In genomic region chr14:20489093-20489994, GRCh38 we compare ENCODE assay signal across 11 cellular contexts. TPM values are rescaled to one million over a fixed set of nuclear protein-coding genes. Genes with fewer than 3 reads are reported as not detected.
DNase-seq lines count a peak whose midpoint lies in the region; ATAC-seq and TF ChIP-seq lines count a peak whose summit lies in the region.
"Had no signal": no experiment of that assay in that cellular context is flagged by ENCODE, and none has a peak within 500 bp of the region (broad histone marks: within the 10 kb centered on the region; RNA-seq: fewer than 3 reads in every experiment).

No MANE protein-coding gene starts in this region.

- no peak overlapping the region for H3K27ac Mint-ChIP-seq in osteocyte (ENCODE audit: unreplicated experiment)

- intact Hi-C loops in PC-9 (cut with micrococcal nuclease; ENCODE audit: unreplicated experiment): no loop called here
- intact Hi-C loops in right cardiac atrium (cut with DNase I): no loop called here

- H3K36me3 Mint-ChIP-seq in osteocyte (ENCODE audit: unreplicated experiment): no peaks in the 10 kb centered on the region

- H3K4me3 Mint-ChIP-seq in osteocyte (ENCODE audit: unreplicated experiment): no peak overlapping the region

- H3F3A ChIP-seq in PC-9 (ENCODE audit: insufficient read depth, low read depth): peaks cover under 1% of the 10 kb centered on the region; the same call in 1 of the 2 replicates

- H4K20me1 ChIP-seq in DND-41 (ENCODE audit: insufficient read depth, low read length): no peaks in the 10 kb centered on the region
- H4K20me1 ChIP-seq in PC-9 (ENCODE audit: insufficient read depth): no peaks in the 10 kb centered on the region

- H3K27ac ChIP-seq in DND-41 (ENCODE audit: low read length): no peak overlapping the region
- no peak overlapping the region for H3K27ac ChIP-seq in PC-9
- H3K27ac ChIP-seq in right cardiac atrium (ENCODE audit: low read length): peak overlapping the region; percentile 64
- H3K27ac ChIP-seq in effector memory CD4-positive, alpha-beta T cell (ENCODE audit: insufficient read depth, low read length, poor library complexity, severe bottlenecking): no peak overlapping the region

- H3K9ac ChIP-seq in DND-41 (ENCODE audit: low read depth, low read length): no peak overlapping the region

- no peaks in the 10 kb centered on the region for H3K36me3 ChIP-seq in DND-41 (ENCODE audit: insufficient read depth, low read length)
- no peaks in the 10 kb centered on the region for H3K36me3 ChIP-seq in PC-9 (ENCODE audit: low read depth)
- H3K36me3 ChIP-seq in effector memory CD4-positive, alpha-beta T cell (ENCODE audit: control insufficient read depth, insufficient read depth, low read length): no peaks in the 10 kb centered on the region

- peaks cover 42% of the 10 kb centered on the region for H3K27me3 Mint-ChIP-seq in osteocyte (ENCODE audit: unreplicated experiment)

- TF ChIP-seq CTCF in DND-41 (IDR thresholded peaks at IDR 0.05; ENCODE audit: borderline replicate concordance, extremely low read depth, low read length, poor library complexity, severe bottlenecking) (no peak), PC-9 (conservative IDR thresholded peaks at IDR 0.05) (no peak), osteocyte (IDR thresholded peaks at IDR 0.05) (no peak)

- H3K4me1 ChIP-seq in DND-41 (ENCODE audit: insufficient read depth, low read length) (peaks cover 11% of the 10 kb centered on the region), PC-9 (replicated peaks; ENCODE audit: insufficient read depth) (peaks cover 12% of the 10 kb centered on the region), right cardiac atrium (ENCODE audit: control insufficient read depth, insufficient read depth, low read length) (peaks cover 2% of the 10 kb centered on the region)
- H3K4me1 ChIP-seq in effector memory CD4-positive, alpha-beta T cell (ENCODE audit: control insufficient read depth, insufficient read depth, low read length, poor library complexity, severe bottlenecking): peaks cover 34% of the 10 kb centered on the region

- H3K79me2 ChIP-seq in DND-41 (ENCODE audit: insufficient read depth, low read length) (no peaks in the 10 kb centered on the region), PC-9 (ENCODE audit: low read depth) (no peaks in the 10 kb centered on the region)

- H3K4me2 ChIP-seq in DND-41 (ENCODE audit: insufficient read depth, low read length) (no peak overlapping the region), PC-9 (peak overlapping the region; percentile 40; the same call in 1 of the 2 replicates)

- peak; percentile 40; the same call in 2 of the 3 replicates for ATAC-seq in DND-41 (ENCODE audit: insufficient read depth, low read depth)
- ATAC-seq in GM21529 (IDR thresholded peaks at IDR 0.05; ENCODE audit: unreplicated experiment): peak; percentile 48
- peak; percentile 43 to 82 for ATAC-seq in right cardiac atrium

- DNase-seq in DND-41: no peak
- DNase-seq in PC-9: peak; percentile 11 to 45
- no peak for DNase-seq in right cardiac atrium
- no peak for DNase-seq in osteocyte (ENCODE audit: extremely low spot score, unreplicated experiment)
- DNase-seq in effector memory CD4-positive, alpha-beta T cell: no peak
- no peak for DNase-seq in stimulated activated CD4-positive, alpha-beta T cell treated with anti-CD3 and anti-CD28 coated beads, Interleukin-15, amount 100 ng/mL, for 24 hours
- DNase-seq in cerebellar nuclear complex (lab: John Stamatoyannopoulos, UW): no peak
- DNase-seq: activated CD8-positive, alpha-beta memory T cell treated with anti-CD3 and anti-CD28 coated beads, Interleukin-2, amount 50 U/mL, for 4 hours; substantia nigra had no signal

- BruUV-seq in PC-9 (replicated peaks; lab: Mats Ljungman, UMichigan): no TSS peak

- no peaks in the 10 kb centered on the region for H3K9me2 ChIP-seq in PC-9 (ENCODE audit: insufficient read depth)

- H3K4me3 ChIP-seq in DND-41 (ENCODE audit: low read depth in 1 of 2, low read length in 2 of 2) (no peak overlapping the region), PC-9 (no peak overlapping the region), right cardiac atrium (ENCODE audit: low read length) (no peak overlapping the region)
- H3K4me3 ChIP-seq in effector memory CD4-positive, alpha-beta T cell (ENCODE audit: insufficient read depth, low read depth, low read length, poor library complexity, severe bottlenecking): no peak overlapping the region

- POLR2A ChIA-PET in PC-9 (lab: Charles Lee; ENCODE audit: unreplicated experiment): no interaction called here

- H3K27me3 ChIP-seq in DND-41 (ENCODE audit: insufficient read depth, low read length, poor library complexity) (no peaks in the 10 kb centered on the region), PC-9 (ENCODE audit: insufficient read depth, low read depth) (no peaks in the 10 kb centered on the region), right cardiac atrium (ENCODE audit: control insufficient read depth, insufficient read depth) (no peaks in the 10 kb centered on the region)
- H3K27me3 ChIP-seq in effector memory CD4-positive, alpha-beta T cell (replicated peaks; ENCODE audit: control insufficient read depth, insufficient read depth, low read length, poor library complexity, severe bottlenecking): no peaks in the 10 kb centered on the region

- H3K4me1 Mint-ChIP-seq in osteocyte (ENCODE audit: unreplicated experiment): peaks cover 4% of the 10 kb centered on the region

- CTCF ChIA-PET in PC-9 (lab: Charles Lee): no interaction called here

- no peaks in the 10 kb centered on the region for H3K9me3 ChIP-seq in DND-41 (ENCODE audit: insufficient read depth, low read length, severe bottlenecking)
- no peaks in the 10 kb centered on the region for H3K9me3 ChIP-seq in PC-9 (ENCODE audit: insufficient read depth, low read depth)
- no peaks in the 10 kb centered on the region for H3K9me3 ChIP-seq in right cardiac atrium (ENCODE audit: control insufficient read depth, low read length)
- H3K9me3 ChIP-seq in effector memory CD4-positive, alpha-beta T cell (ENCODE audit: control insufficient read depth, low read length): no peaks in the 10 kb centered on the region

- no peaks in the 10 kb centered on the region for H3K9me3 Mint-ChIP-seq in osteocyte (ENCODE audit: unreplicated experiment)

- H2AFZ ChIP-seq in DND-41 (ENCODE audit: low read depth, low read length) (no peak overlapping the region), PC-9 (no peak overlapping the region)

- WGBS in right cardiac atrium: 51% methylated on average over 6 of the region's 6 CpGs

RNA-seq across cellular contexts. Expression of gene RNASE10, which starts 16.0 kb away (rescaled TPM):
- total RNA-seq in PC-9 (2021) (0.68 TPM in 1 of 2 replicates, not detected in the other), right cardiac atrium (under 1 TPM in 3 of 4 donors, not detected in 1; 0.21 to 0.31 (median 0.26) TPM), osteocyte (0.40 and 1.1 TPM in 2 replicates)
- polyA plus RNA-seq in right cardiac atrium: not detected
- total RNA-seq: lower leg skin had no signal

RNA-seq across cellular contexts. Expression of gene PNP, which starts 20.1 kb away (rescaled TPM):
- total RNA-seq in PC-9 (2021) (23.5 and 26.9 TPM in 2 replicates), right cardiac atrium (10 to 100 TPM in 1 of 4 donors, 1 to 10 TPM in 3; 6.2 to 17.2 (median 7.2) TPM), osteocyte (16.0 and 17.0 TPM in 2 replicates)
- 8.6 TPM for polyA plus RNA-seq in right cardiac atrium

RNA-seq across cellular contexts. Expression of gene PIP4P1, which starts 28.1 kb away (rescaled TPM):
- total RNA-seq in PC-9 (2021): 20.1 and 22.2 TPM in 2 replicates
- total RNA-seq in right cardiac atrium: 10 to 100 TPM; 16.2 to 23.7 (median 23.4) TPM
- 21.0 TPM for polyA plus RNA-seq in right cardiac atrium
- 34.9 and 36.8 TPM in 2 replicates for total RNA-seq in osteocyte

RNA-seq across cellular contexts. Expression of gene APEX1, which starts 34.3 kb away (rescaled TPM):
- 107 and 113 TPM in 2 replicates for total RNA-seq in PC-9 (2021)
- total RNA-seq in right cardiac atrium: 10 to 100 TPM; 71.5 to 95.2 (median 90.3) TPM
- polyA plus RNA-seq in right cardiac atrium: 75.8 TPM
- 232 and 241 TPM in 2 replicates for total RNA-seq in osteocyte

RNA-seq across cellular contexts. Expression of gene OSGEP, which starts 34.7 kb away (rescaled TPM):
- total RNA-seq in PC-9 (2021): 17.2 and 20.6 TPM in 2 replicates
- total RNA-seq in right cardiac atrium: 10 to 100 TPM; 17.6 to 21.9 (median 19.5) TPM
- polyA plus RNA-seq in right cardiac atrium: 18.1 TPM
- total RNA-seq in osteocyte: 35.7 and 37.1 TPM in 2 replicates

Comparison
In these comparisons a context has a peak if more than half of its experiments do, and no peak if none do; other contexts are left out.
1. DNase-seq: peak in PC-9 (2 of 2); none in DND-41 (single experiment), right cardiac atrium (0 of 3), osteocyte (single experiment), effector memory CD4-positive, alpha-beta T cell (0 of 3), stimulated activated CD4-positive, alpha-beta T cell treated with anti-CD3 and anti-CD28 coated beads, Interleukin-15, amount 100 ng/mL, for 24 hours (single experiment) and cerebellar nuclear complex (0 of 2).
2. Peak in every context shown above with its lines, with median percentiles within 50 percentile points of each other: ATAC-seq.